ENCODE assay signal across 11 cellular contexts in the genomic region with DNA sequence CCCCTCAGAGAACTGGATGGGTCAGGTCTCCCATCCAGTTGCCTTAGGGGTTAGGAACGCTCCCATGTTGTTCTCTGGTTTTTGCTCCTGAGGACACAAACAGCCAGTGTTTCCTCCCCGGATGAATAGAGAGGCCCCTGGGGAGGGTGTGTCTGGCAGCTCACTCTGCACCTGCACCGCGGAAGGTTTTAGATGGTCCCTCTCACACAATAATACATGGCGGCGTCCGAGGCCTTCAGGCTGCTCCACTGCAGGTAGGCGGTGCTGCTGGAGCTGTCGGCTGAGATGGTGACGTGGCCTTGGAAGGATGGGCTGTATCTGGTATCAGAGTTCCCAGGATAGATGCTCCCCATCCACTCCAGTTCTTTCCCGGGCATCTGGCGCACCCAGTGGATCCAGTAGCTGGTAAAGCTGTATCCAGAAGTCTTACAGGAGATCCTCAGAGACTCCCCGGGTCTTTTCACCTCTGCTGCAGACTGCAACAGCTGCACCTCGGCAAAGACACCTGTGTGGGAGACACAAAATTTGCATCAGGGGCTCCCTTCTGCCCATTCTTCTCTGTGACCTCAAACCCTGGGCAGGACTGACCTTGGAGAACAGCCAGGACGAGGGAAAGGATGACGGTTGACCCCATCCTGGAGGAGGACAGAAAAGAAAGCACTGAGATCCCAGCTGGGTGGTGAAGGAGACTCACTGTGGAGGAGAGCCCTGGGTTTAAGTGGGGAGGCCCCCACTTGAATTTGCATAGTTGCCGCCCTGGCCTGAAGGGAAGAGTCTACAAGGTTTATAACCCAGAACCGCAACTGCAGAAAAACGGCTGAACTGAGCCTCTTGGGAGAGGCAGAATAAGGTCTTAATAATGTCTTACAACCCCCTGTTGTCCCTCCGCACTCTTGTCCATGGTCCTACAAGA.
DNase-seq lines count a peak whose midpoint lies in the region; ATAC-seq and TF ChIP-seq lines count a peak whose summit lies in the region.
"Had no signal": no experiment of that assay in that cellular context is flagged by ENCODE, and none has a peak within 500 bp of the region (broad histone marks: within the 10 kb centered on the region; RNA-seq: fewer than 3 reads in every experiment).

No MANE protein-coding gene starts in this region.

- ATAC-seq in GM19328 (IDR thresholded peaks at IDR 0.05; ENCODE audit: unreplicated experiment) (peak; percentile 48), HG02981 (IDR thresholded peaks at IDR 0.05; ENCODE audit: unreplicated experiment) (peak; percentile 62)
- ATAC-seq: heart left ventricle, natural killer cell had no signal

- intact Hi-C loops in dorsolateral prefrontal cortex (cut with DNase I), result no loop called here

- TF ChIP-seq CTCF in GM12864 (IDR thresholded peaks at IDR 0.05; ENCODE audit: low read depth, low read length, missing control alignments) (no peak), dorsolateral prefrontal cortex (IDR thresholded peaks at IDR 0.05 in 54 of 56, conservative IDR thresholded peaks at IDR 0.05 in 2 of 56; ENCODE audit: low read depth in 1 of 56, partially characterized antibody in 56 of 56) (no peak)

- peaks cover 0 to 41% (median 10%) of the 10 kb centered on the region in 45 donors for H3K27me3 ChIP-seq in dorsolateral prefrontal cortex
- no peaks in the 10 kb centered on the region for H3K27me3 ChIP-seq in effector memory CD4-positive, alpha-beta T cell (replicated peaks; ENCODE audit: control insufficient read depth, insufficient read depth, low read length, poor library complexity, severe bottlenecking)

- H3K36me3 ChIP-seq in effector memory CD4-positive, alpha-beta T cell (ENCODE audit: control insufficient read depth, insufficient read depth, low read length), result no peaks in the 10 kb centered on the region
- H3K36me3 ChIP-seq: heart left ventricle had no signal

- peak overlapping the region; percentile 55 for H3K4me3 ChIP-seq in GM12864 (ENCODE audit: low read depth, low read length)
- no peak overlapping the region for H3K4me3 ChIP-seq in dorsolateral prefrontal cortex
- no peak overlapping the region for H3K4me3 ChIP-seq in effector memory CD4-positive, alpha-beta T cell (ENCODE audit: insufficient read depth, low read depth, low read length, poor library complexity, severe bottlenecking)
- H3K4me3 ChIP-seq: heart left ventricle had no signal

- no peaks in the 10 kb centered on the region for H3K9me3 ChIP-seq in effector memory CD4-positive, alpha-beta T cell (ENCODE audit: control insufficient read depth, low read length)
- H3K9me3 ChIP-seq: heart left ventricle had no signal

- no peaks in the 10 kb centered on the region for H3K4me1 ChIP-seq in effector memory CD4-positive, alpha-beta T cell (ENCODE audit: control insufficient read depth, insufficient read depth, low read length, poor library complexity, severe bottlenecking)

- no peak for DNase-seq in GM12864 (ENCODE audit: low read depth)
- DNase-seq in NCI-H526 (lab: John Stamatoyannopoulos, UW), result peak; percentile 96 to 97
- DNase-seq in dorsolateral prefrontal cortex, result no peak
- DNase-seq in effector memory CD4-positive, alpha-beta T cell, result no peak
- no peak for DNase-seq in activated gamma-delta T cell (lab: John Stamatoyannopoulos, UW)
- no peak for DNase-seq in HPDE6-E6E7 (ENCODE audit: extremely low spot score)
- DNase-seq: activated CD8-positive, alpha-beta memory T cell treated with anti-CD3 and anti-CD28 coated beads, Interleukin-2, amount 50 U/mL, for 48 hours; heart left ventricle; natural killer cell had no signal

- no peak overlapping the region for H3K27ac ChIP-seq in dorsolateral prefrontal cortex
- H3K27ac ChIP-seq in effector memory CD4-positive, alpha-beta T cell (ENCODE audit: insufficient read depth, low read length, poor library complexity, severe bottlenecking), result no peak overlapping the region
- H3K27ac ChIP-seq: heart left ventricle had no signal

Comparison
In these comparisons a context has a peak if more than half of its experiments do, and no peak if none do; other contexts are left out.
1. DNase-seq: peak in NCI-H526 (2 of 2); none in GM12864 (single experiment), dorsolateral prefrontal cortex (0 of 10), effector memory CD4-positive, alpha-beta T cell (0 of 3), activated gamma-delta T cell (single experiment) and HPDE6-E6E7 (single experiment).